Comparison of ENCODE assay signal across 22 cellular contexts in genomic region chr12:30840715-30841114, GRCh38.
DNase-seq lines count a peak whose midpoint lies in the region; ATAC-seq lines count a peak whose summit lies in the region.
"Had no signal": no experiment of that assay in that cellular context is flagged by ENCODE, and none has a peak within 500 bp of the region (broad histone marks: within the 10 kb centered on the region; RNA-seq: fewer than 3 reads in every experiment).

No MANE protein-coding gene starts in this region.

- DNase-seq in OCI-M1 (lab: John Stamatoyannopoulos, UW) (peak; percentile 7), left kidney (ENCODE audit: low read depth, low spot score) (peak; percentile 28), GDM1 (lab: John Stamatoyannopoulos, UW) (no peak), SW480 (ENCODE audit: low spot score) (no peak)
- DNase-seq: activated CD4-positive, alpha-beta T cell treated with anti-CD3 and anti-CD28 coated beads for 4 hours; activated effector memory CD4-positive, alpha-beta T cell treated with Interleukin-2 at 50 U/mL for 16 hours; activated T-cell treated with anti-CD3 and anti-CD28 coated beads, Interleukin-2, amount 50 U/mL, for 1 hour; C1 segment of cervical spinal cord; DND-41; dorsolateral prefrontal cortex; gastrocnemius medialis; left colon; NCI-H1930; NCI-H345; NCI-H748 treated with DMSO at 0.1 percent for 48 hours; ovary; T1000 had no signal

- peak; percentile 37 for ATAC-seq in GM18868 (IDR thresholded peaks at IDR 0.05; ENCODE audit: unreplicated experiment)
- peak; percentile 50 for ATAC-seq in HG02870 (IDR thresholded peaks at IDR 0.05; ENCODE audit: unreplicated experiment)
- no peak for ATAC-seq in HG03135 (IDR thresholded peaks at IDR 0.05; ENCODE audit: unreplicated experiment)
- ATAC-seq: activated naive CD4-positive, alpha-beta T cell treated with anti-CD3 and anti-CD28 coated beads, Interleukin-2, amount 50 U/mL, for 72 hours; gastrocnemius medialis; left colon; stimulated activated memory B cell treated with anti-CD40 and anti-IgM and Interleukin-4, amounts not matched to agents 10 μg/mL and 1 μg/mL and 100 μg/mL, for 72 hours had no signal

Comparison
In these comparisons a context has a peak if more than half of its experiments do, and no peak if none do; other contexts are left out.
1. DNase-seq: peak in OCI-M1 (single experiment) and left kidney (single experiment); none in GDM1 (single experiment) and SW480 (single experiment).